In the genomic region with DNA sequence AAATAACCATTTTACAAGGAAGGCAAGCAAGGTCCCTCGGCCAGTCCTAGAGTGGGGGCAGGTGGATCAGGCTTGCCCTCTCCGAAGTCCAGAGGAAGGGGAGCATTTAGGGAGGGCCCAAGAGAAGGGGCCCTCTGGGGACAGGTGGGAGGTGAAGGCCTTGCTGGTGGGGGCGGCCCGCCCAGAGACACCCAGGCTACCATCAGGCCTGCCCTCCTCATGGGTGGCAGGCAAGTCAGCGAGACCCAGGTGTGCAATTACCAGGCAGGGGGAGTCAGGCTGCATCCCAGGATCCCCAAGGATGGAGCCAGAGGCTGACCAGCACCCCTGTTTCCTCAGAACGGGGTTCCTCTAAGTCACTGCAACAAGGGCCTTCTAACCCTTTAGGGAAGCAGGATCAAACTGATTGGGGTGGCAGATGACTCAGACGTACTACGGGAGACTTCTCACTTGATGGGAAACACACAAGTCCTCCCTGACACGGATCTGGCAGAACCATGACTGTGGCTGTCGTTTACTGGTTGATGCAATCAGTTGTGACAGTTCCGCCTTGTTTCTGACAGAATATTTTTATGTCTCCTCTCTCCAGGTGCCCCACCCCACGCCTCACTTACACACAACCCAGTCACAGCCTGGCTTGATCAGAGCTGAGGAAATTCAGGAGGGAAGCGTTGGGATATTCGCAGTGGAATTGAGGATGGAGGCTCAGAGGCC, we compare ENCODE assay signal across 1 cellular context.
TF ChIP-seq lines count a peak whose summit lies in the region.

No MANE protein-coding gene starts in this region.

TF ChIP-seq in K562, 482 proteins besides CTCF, POLR2A, EP300 and RAD21 (continued from another document and continues in another):
- TF ChIP-seq, protein P1, sequence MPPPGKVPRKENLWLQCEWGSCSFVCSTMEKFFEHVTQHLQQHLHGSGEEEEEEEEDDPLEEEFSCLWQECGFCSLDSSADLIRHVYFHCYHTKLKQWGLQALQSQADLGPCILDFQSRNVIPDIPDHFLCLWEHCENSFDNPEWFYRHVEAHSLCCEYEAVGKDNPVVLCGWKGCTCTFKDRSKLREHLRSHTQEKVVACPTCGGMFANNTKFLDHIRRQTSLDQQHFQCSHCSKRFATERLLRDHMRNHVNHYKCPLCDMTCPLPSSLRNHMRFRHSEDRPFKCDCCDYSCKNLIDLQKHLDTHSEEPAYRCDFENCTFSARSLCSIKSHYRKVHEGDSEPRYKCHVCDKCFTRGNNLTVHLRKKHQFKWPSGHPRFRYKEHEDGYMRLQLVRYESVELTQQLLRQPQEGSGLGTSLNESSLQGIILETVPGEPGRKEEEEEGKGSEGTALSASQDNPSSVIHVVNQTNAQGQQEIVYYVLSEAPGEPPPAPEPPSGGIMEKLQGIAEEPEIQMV (tag; conservative IDR thresholded peaks at IDR 0.05; ENCODE audit: low read depth) = no peak
- TF ChIP-seq MTA3 (IDR thresholded peaks at IDR 0.05; ENCODE audit: borderline replicate concordance) = no peak
- no peak; the same call in 1 of the 2 replicates for TF ChIP-seq GATA2 (CRISPR knock-in tag; IDR thresholded peaks at IDR 0.05)
- TF ChIP-seq, protein P2, sequence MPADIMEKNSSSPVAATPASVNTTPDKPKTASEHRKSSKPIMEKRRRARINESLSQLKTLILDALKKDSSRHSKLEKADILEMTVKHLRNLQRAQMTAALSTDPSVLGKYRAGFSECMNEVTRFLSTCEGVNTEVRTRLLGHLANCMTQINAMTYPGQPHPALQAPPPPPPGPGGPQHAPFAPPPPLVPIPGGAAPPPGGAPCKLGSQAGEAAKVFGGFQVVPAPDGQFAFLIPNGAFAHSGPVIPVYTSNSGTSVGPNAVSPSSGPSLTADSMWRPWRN (IDR thresholded peaks at IDR 0.05; ENCODE audit: low read depth) = no peak
- no peak for TF ChIP-seq ZNF408 (CRISPR knock-in tag; IDR thresholded peaks at IDR 0.05; ENCODE audit: low read depth)
- no peak for TF ChIP-seq TAL1 (IDR thresholded peaks at IDR 0.05)
- no peak for TF ChIP-seq ETV5 (CRISPR knock-in tag; IDR thresholded peaks at IDR 0.05; ENCODE audit: low read depth)
- TF ChIP-seq, protein P3, sequence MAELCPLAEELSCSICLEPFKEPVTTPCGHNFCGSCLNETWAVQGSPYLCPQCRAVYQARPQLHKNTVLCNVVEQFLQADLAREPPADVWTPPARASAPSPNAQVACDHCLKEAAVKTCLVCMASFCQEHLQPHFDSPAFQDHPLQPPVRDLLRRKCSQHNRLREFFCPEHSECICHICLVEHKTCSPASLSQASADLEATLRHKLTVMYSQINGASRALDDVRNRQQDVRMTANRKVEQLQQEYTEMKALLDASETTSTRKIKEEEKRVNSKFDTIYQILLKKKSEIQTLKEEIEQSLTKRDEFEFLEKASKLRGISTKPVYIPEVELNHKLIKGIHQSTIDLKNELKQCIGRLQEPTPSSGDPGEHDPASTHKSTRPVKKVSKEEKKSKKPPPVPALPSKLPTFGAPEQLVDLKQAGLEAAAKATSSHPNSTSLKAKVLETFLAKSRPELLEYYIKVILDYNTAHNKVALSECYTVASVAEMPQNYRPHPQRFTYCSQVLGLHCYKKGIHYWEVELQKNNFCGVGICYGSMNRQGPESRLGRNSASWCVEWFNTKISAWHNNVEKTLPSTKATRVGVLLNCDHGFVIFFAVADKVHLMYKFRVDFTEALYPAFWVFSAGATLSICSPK (IDR thresholded peaks at IDR 0.05; ENCODE audit: borderline replicate concordance) = no peak
- no peak for TF ChIP-seq NCOA4 (IDR thresholded peaks at IDR 0.05; ENCODE audit: partially characterized antibody)
- TF ChIP-seq TAF9B (IDR thresholded peaks at IDR 0.05; ENCODE audit: partially characterized antibody) = no peak
- no peak for TF ChIP-seq HNRNPH1 (optimal IDR thresholded peaks at IDR 0.05; ENCODE audit: low read depth, low read length)
- no peak for TF ChIP-seq HNRNPK (IDR thresholded peaks at IDR 0.05; ENCODE audit: low read depth, low read length, poor library complexity, severe bottlenecking)
- TF ChIP-seq MCM3 (IDR thresholded peaks at IDR 0.05) = no peak
- TF ChIP-seq TAF1 (IDR thresholded peaks at IDR 0.05; ENCODE audit: control insufficient read depth, extremely low read depth, insufficient read depth, low read length, severe bottlenecking) = no peak
- no peak for TF ChIP-seq ZFP30 (CRISPR knock-in tag; IDR thresholded peaks at IDR 0.05; ENCODE audit: borderline replicate concordance)
- TF ChIP-seq SMAD2 (IDR thresholded peaks at IDR 0.05; ENCODE audit: low read depth, low read length) = no peak
- no peak for TF ChIP-seq GABPB1 (CRISPR knock-in tag; IDR thresholded peaks at IDR 0.05)
- no peak for TF ChIP-seq TRIM24 (IDR thresholded peaks at IDR 0.05)
- no peak for TF ChIP-seq SMARCA5 (IDR thresholded peaks at IDR 0.05)
- TF ChIP-seq KLF6 (CRISPR knock-in tag; IDR thresholded peaks at IDR 0.05; ENCODE audit: borderline replicate concordance) = no peak
- TF ChIP-seq, protein P4, sequence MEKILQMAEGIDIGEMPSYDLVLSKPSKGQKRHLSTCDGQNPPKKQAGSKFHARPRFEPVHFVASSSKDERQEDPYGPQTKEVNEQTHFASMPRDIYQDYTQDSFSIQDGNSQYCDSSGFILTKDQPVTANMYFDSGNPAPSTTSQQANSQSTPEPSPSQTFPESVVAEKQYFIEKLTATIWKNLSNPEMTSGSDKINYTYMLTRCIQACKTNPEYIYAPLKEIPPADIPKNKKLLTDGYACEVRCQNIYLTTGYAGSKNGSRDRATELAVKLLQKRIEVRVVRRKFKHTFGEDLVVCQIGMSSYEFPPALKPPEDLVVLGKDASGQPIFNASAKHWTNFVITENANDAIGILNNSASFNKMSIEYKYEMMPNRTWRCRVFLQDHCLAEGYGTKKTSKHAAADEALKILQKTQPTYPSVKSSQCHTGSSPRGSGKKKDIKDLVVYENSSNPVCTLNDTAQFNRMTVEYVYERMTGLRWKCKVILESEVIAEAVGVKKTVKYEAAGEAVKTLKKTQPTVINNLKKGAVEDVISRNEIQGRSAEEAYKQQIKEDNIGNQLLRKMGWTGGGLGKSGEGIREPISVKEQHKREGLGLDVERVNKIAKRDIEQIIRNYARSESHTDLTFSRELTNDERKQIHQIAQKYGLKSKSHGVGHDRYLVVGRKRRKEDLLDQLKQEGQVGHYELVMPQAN (IDR thresholded peaks at IDR 0.05; ENCODE audit: borderline replicate concordance) = no peak
- TF ChIP-seq NONO (IDR thresholded peaks at IDR 0.05; ENCODE audit: low read depth in 2 of 2, low read length in 1 of 2) = no peak
- TF ChIP-seq MAFK (IDR thresholded peaks at IDR 0.05; ENCODE audit: low read length) = 0 out of 2 replicates have a peak, but pooled peaks have one; percentile 6
- no peak for TF ChIP-seq HDAC6 (IDR thresholded peaks at IDR 0.05; ENCODE audit: low read depth, low read length)
- no peak for TF ChIP-seq TAF7 (tag; IDR thresholded peaks at IDR 0.05)
- no peak for TF ChIP-seq ZNF232 (CRISPR knock-in tag; IDR thresholded peaks at IDR 0.05)
- TF ChIP-seq ZFX (CRISPR knock-in tag; IDR thresholded peaks at IDR 0.05) = no peak
- TF ChIP-seq, protein P5, sequence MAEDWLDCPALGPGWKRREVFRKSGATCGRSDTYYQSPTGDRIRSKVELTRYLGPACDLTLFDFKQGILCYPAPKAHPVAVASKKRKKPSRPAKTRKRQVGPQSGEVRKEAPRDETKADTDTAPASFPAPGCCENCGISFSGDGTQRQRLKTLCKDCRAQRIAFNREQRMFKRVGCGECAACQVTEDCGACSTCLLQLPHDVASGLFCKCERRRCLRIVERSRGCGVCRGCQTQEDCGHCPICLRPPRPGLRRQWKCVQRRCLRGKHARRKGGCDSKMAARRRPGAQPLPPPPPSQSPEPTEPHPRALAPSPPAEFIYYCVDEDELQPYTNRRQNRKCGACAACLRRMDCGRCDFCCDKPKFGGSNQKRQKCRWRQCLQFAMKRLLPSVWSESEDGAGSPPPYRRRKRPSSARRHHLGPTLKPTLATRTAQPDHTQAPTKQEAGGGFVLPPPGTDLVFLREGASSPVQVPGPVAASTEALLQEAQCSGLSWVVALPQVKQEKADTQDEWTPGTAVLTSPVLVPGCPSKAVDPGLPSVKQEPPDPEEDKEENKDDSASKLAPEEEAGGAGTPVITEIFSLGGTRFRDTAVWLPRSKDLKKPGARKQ (CRISPR knock-in tag; IDR thresholded peaks at IDR 0.05) = no peak
- TF ChIP-seq NFE2L1 (tag; IDR thresholded peaks at IDR 0.05; ENCODE audit: borderline replicate concordance, low read depth) = no peak
- peak; percentile 67 for TF ChIP-seq ATF7 (IDR thresholded peaks at IDR 0.05)
- no peak for TF ChIP-seq HSF4 (CRISPR knock-in tag; IDR thresholded peaks at IDR 0.05; ENCODE audit: borderline replicate concordance)
- no peak for TF ChIP-seq CCAR2 (IDR thresholded peaks at IDR 0.05; ENCODE audit: low read depth, low read length)
- TF ChIP-seq PTBP1 (IDR thresholded peaks at IDR 0.05; ENCODE audit: low read depth, low read length) = no peak
- TF ChIP-seq, protein P6, sequence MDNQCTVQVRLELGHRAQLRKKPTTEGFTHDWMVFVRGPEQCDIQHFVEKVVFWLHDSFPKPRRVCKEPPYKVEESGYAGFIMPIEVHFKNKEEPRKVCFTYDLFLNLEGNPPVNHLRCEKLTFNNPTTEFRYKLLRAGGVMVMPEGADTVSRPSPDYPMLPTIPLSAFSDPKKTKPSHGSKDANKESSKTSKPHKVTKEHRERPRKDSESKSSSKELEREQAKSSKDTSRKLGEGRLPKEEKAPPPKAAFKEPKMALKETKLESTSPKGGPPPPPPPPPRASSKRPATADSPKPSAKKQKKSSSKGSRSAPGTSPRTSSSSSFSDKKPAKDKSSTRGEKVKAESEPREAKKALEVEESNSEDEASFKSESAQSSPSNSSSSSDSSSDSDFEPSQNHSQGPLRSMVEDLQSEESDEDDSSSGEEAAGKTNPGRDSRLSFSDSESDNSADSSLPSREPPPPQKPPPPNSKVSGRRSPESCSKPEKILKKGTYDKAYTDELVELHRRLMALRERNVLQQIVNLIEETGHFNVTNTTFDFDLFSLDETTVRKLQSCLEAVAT (IDR thresholded peaks at IDR 0.05) = no peak
- no peak for TF ChIP-seq RBM25 (IDR thresholded peaks at IDR 0.05; ENCODE audit: low read depth, low read length, severe bottlenecking)
- TF ChIP-seq POLR2G (IDR thresholded peaks at IDR 0.05; ENCODE audit: low read depth, low read length) = peak; percentile 28; the same call in 1 of the 2 replicates
- TF ChIP-seq, protein P7, sequence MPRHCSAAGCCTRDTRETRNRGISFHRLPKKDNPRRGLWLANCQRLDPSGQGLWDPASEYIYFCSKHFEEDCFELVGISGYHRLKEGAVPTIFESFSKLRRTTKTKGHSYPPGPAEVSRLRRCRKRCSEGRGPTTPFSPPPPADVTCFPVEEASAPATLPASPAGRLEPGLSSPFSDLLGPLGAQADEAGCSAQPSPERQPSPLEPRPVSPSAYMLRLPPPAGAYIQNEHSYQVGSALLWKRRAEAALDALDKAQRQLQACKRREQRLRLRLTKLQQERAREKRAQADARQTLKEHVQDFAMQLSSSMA (CRISPR knock-in tag; IDR thresholded peaks at IDR 0.05) = no peak
- no peak for TF ChIP-seq ZKSCAN8 (CRISPR knock-in tag; IDR thresholded peaks at IDR 0.05)
- no peak for TF ChIP-seq ZNF174 (CRISPR knock-in tag; IDR thresholded peaks at IDR 0.05)
- no peak for TF ChIP-seq POU5F1 (IDR thresholded peaks at IDR 0.05; ENCODE audit: borderline replicate concordance, low read depth, low read length, partially characterized antibody)
- no peak for TF ChIP-seq ZNF644 (tag; IDR thresholded peaks at IDR 0.05; ENCODE audit: low read depth)
- TF ChIP-seq SMARCE1 (IDR thresholded peaks at IDR 0.05) = 0 out of 2 replicates have a peak, but pooled peaks have one; percentile 44
- TF ChIP-seq, protein P8, sequence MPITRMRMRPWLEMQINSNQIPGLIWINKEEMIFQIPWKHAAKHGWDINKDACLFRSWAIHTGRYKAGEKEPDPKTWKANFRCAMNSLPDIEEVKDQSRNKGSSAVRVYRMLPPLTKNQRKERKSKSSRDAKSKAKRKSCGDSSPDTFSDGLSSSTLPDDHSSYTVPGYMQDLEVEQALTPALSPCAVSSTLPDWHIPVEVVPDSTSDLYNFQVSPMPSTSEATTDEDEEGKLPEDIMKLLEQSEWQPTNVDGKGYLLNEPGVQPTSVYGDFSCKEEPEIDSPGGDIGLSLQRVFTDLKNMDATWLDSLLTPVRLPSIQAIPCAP (CRISPR knock-in tag; IDR thresholded peaks at IDR 0.05; ENCODE audit: borderline replicate concordance) = no peak
- no peak for TF ChIP-seq ELF1 (tag; IDR thresholded peaks at IDR 0.05)
- TF ChIP-seq ZNF586 (CRISPR knock-in tag; conservative IDR thresholded peaks at IDR 0.05) = no peak
- TF ChIP-seq NBN (IDR thresholded peaks at IDR 0.05; ENCODE audit: low read depth) = no peak
- TF ChIP-seq ADNP (tag; IDR thresholded peaks at IDR 0.05) = no peak
- TF ChIP-seq, protein P9, sequence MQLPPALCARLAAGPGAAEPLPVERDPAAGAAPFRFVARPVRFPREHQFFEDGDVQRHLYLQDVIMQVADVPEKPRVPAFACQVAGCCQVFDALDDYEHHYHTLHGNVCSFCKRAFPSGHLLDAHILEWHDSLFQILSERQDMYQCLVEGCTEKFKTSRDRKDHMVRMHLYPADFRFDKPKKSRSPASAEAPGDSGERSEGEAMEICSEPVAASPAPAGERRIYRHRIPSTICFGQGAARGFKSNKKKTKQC (CRISPR knock-in tag; IDR thresholded peaks at IDR 0.05) = no peak
- no peak for TF ChIP-seq BMI1 (IDR thresholded peaks at IDR 0.05; ENCODE audit: low read length)
- TF ChIP-seq CEBPB (tag; IDR thresholded peaks at IDR 0.05) = peak; percentile 67
- TF ChIP-seq, protein P10, sequence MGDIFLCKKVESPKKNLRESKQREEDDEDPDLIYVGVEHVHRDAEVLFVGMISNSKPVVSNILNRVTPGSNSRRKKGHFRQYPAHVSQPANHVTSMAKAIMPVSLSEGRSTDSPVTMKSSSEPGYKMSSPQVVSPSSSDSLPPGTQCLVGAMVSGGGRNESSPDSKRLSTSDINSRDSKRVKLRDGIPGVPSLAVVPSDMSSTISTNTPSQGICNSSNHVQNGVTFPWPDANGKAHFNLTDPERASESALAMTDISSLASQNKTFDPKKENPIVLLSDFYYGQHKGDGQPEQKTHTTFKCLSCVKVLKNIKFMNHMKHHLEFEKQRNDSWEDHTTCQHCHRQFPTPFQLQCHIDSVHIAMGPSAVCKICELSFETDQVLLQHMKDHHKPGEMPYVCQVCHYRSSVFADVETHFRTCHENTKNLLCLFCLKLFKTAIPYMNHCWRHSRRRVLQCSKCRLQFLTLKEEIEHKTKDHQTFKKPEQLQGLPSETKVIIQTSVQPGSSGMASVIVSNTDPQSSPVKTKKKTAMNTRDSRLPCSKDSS (IDR thresholded peaks at IDR 0.05; ENCODE audit: low read depth, partially characterized antibody) = no peak
- no peak for TF ChIP-seq SMAD3 (CRISPR knock-in tag; conservative IDR thresholded peaks at IDR 0.05)
- TF ChIP-seq EP400 (IDR thresholded peaks at IDR 0.05) = peak; percentile 34; the same call in 1 of the 2 replicates
- peak; percentile 55; the same call in 1 of the 2 replicates for TF ChIP-seq JUN (IDR thresholded peaks at IDR 0.05; ENCODE audit: borderline replicate concordance, low read depth, low read length)
- TF ChIP-seq JUN (CRISPR knock-in tag; IDR thresholded peaks at IDR 0.05; ENCODE audit: borderline replicate concordance) = no peak
- no peak for TF ChIP-seq ZC3H11A (IDR thresholded peaks at IDR 0.05; ENCODE audit: low read depth, low read length)
- TF ChIP-seq EWSR1 (IDR thresholded peaks at IDR 0.05; ENCODE audit: borderline replicate concordance, low read depth, partially characterized antibody) = no peak
- no peak for TF ChIP-seq NFXL1 (CRISPR knock-in tag; IDR thresholded peaks at IDR 0.05)
- 0 out of 2 replicates have a peak, but pooled peaks have one; percentile 19 for TF ChIP-seq RBFOX2 (IDR thresholded peaks at IDR 0.05; ENCODE audit: low read depth, low read length)
- TF ChIP-seq ETV1 (tag; conservative IDR thresholded peaks at IDR 0.05; ENCODE audit: low read depth) = 0 out of 2 replicates have a peak, but pooled peaks have one; percentile 42
